In genomic region chr15:28989239-28989830, GRCh38 we compare ENCODE assay signal across 9 cellular contexts.
DNase-seq lines count a peak whose midpoint lies in the region; ATAC-seq and TF ChIP-seq lines count a peak whose summit lies in the region.
"Had no signal": no experiment of that assay in that cellular context is flagged by ENCODE, and none has a peak within 500 bp of the region (broad histone marks: within the 10 kb centered on the region; RNA-seq: fewer than 3 reads in every experiment).

No MANE protein-coding gene starts in this region.

- no peak for TF ChIP-seq CTCF in MM.1S (IDR thresholded peaks at IDR 0.05; ENCODE audit: low read length)
- TF ChIP-seq CTCF in CD4-positive, alpha-beta T cell (IDR thresholded peaks at IDR 0.05): no peak

- intact Hi-C loops in CD4-positive, alpha-beta T cell (cut with DNase I, micrococcal nuclease): no loop called here

- H3K9me3 Mint-ChIP-seq in CD4-positive, alpha-beta T cell: no peaks in the 10 kb centered on the region

- H3F3A ChIP-seq in MM.1S (ENCODE audit: insufficient read depth, low read length): no peaks in the 10 kb centered on the region

- H3K4me3 Mint-ChIP-seq in CD4-positive, alpha-beta T cell: no peak overlapping the region

- no peaks in the 10 kb centered on the region for H3K9me2 ChIP-seq in MM.1S (replicated peaks; ENCODE audit: insufficient read depth, low read length)

- H3K27ac ChIP-seq in MM.1S (ENCODE audit: low read length): no peak overlapping the region
- no peak overlapping the region for H3K27ac ChIP-seq in CD4-positive, alpha-beta T cell (ENCODE audit: low read depth, low read length)
- H3K27ac ChIP-seq: SK-N-MC had no signal

- no peak overlapping the region for H3K9ac ChIP-seq in MM.1S (ENCODE audit: low read length)

- H3K27me3 Mint-ChIP-seq in CD4-positive, alpha-beta T cell: no peaks in the 10 kb centered on the region

- H3K4me1 ChIP-seq in MM.1S (ENCODE audit: low read length): no peaks in the 10 kb centered on the region

- no peaks in the 10 kb centered on the region for H3K27me3 ChIP-seq in MM.1S (replicated peaks; ENCODE audit: insufficient read depth, low read length)
- no peaks in the 10 kb centered on the region for H3K27me3 ChIP-seq in CD4-positive, alpha-beta T cell (ENCODE audit: control insufficient read depth, insufficient read depth, low read length)

- H4K20me1 ChIP-seq in MM.1S (ENCODE audit: insufficient read depth, low read length): no peaks in the 10 kb centered on the region

- H2AFZ ChIP-seq in MM.1S (ENCODE audit: low read length): no peak overlapping the region

- no peak overlapping the region for H3K27ac Mint-ChIP-seq in CD4-positive, alpha-beta T cell

- no peaks in the 10 kb centered on the region for H3K36me3 ChIP-seq in MM.1S (replicated peaks; ENCODE audit: insufficient read depth, low read length)

- CTCF ChIA-PET in CD4-positive, alpha-beta T cell (lab: Charles Lee): no interaction called here

- peaks cover 19% of the 10 kb centered on the region for H3K36me3 Mint-ChIP-seq in CD4-positive, alpha-beta T cell (ENCODE audit: low read depth)

- no peak overlapping the region for H3K4me2 ChIP-seq in MM.1S (ENCODE audit: low read depth, low read length)

- no peak for ATAC-seq in GM19328 (IDR thresholded peaks at IDR 0.05; ENCODE audit: unreplicated experiment)
- ATAC-seq in CD4-positive, alpha-beta T cell (ENCODE audit: poor library complexity): no peak
- ATAC-seq in HG02678 (IDR thresholded peaks at IDR 0.05; ENCODE audit: unreplicated experiment): no peak
- no peak for ATAC-seq in GM21737 (IDR thresholded peaks at IDR 0.05; ENCODE audit: unreplicated experiment)

- H3K4me3 ChIP-seq in MM.1S (ENCODE audit: low read length): no peak overlapping the region
- H3K4me3 ChIP-seq: SK-N-MC had no signal

- no peaks in the 10 kb centered on the region for H3K9me3 ChIP-seq in MM.1S (replicated peaks; ENCODE audit: insufficient read depth, low read length)
- no peaks in the 10 kb centered on the region for H3K9me3 ChIP-seq in CD4-positive, alpha-beta T cell (ENCODE audit: control insufficient read depth, low read length)

- POLR2A ChIA-PET in CD4-positive, alpha-beta T cell (lab: Charles Lee): no interaction called here

- peaks cover 72% of the 10 kb centered on the region for H3K4me1 Mint-ChIP-seq in CD4-positive, alpha-beta T cell (ENCODE audit: low read depth)

- peak; percentile 12 for DNase-seq in EL
- peak; percentile 13 for DNase-seq in MM.1S
- DNase-seq in amygdala (lab: John Stamatoyannopoulos, UW): peak in 45 of 56 donors; percentile 35 to 89 (median 66)
- DNase-seq in middle frontal gyrus (ENCODE audit: extremely low spot score, low spot score): peak; percentile 53
- no peak for DNase-seq in CD4-positive, alpha-beta T cell

- no peaks in the 10 kb centered on the region for H3K79me2 ChIP-seq in MM.1S (ENCODE audit: low read length)

Comparison
In these comparisons a context has a peak if more than half of its experiments do, and no peak if none do; other contexts are left out.
1. DNase-seq: peak in EL (single experiment), MM.1S (single experiment), amygdala (45 of 56) and middle frontal gyrus (single experiment); none in CD4-positive, alpha-beta T cell (0 of 10).